1 cellular context compared by ENCODE assay signal in genomic region chr18:48942554-48943261, GRCh38.
TF ChIP-seq lines count a peak whose summit lies in the region.

No MANE protein-coding gene starts in this region.

TF ChIP-seq in HepG2, 621 proteins besides CTCF, POLR2A, EP300 and RAD21 (continued from another document and continues in another):
- TF ChIP-seq, protein P1, sequence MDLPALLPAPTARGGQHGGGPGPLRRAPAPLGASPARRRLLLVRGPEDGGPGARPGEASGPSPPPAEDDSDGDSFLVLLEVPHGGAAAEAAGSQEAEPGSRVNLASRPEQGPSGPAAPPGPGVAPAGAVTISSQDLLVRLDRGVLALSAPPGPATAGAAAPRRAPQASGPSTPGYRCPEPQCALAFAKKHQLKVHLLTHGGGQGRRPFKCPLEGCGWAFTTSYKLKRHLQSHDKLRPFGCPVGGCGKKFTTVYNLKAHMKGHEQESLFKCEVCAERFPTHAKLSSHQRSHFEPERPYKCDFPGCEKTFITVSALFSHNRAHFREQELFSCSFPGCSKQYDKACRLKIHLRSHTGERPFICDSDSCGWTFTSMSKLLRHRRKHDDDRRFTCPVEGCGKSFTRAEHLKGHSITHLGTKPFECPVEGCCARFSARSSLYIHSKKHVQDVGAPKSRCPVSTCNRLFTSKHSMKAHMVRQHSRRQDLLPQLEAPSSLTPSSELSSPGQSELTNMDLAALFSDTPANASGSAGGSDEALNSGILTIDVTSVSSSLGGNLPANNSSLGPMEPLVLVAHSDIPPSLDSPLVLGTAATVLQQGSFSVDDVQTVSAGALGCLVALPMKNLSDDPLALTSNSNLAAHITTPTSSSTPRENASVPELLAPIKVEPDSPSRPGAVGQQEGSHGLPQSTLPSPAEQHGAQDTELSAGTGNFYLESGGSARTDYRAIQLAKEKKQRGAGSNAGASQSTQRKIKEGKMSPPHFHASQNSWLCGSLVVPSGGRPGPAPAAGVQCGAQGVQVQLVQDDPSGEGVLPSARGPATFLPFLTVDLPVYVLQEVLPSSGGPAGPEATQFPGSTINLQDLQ (CRISPR knock-in tag; IDR thresholded peaks at IDR 0.05), result no peak
- peak; percentile 52; the same call in 1 of the 2 replicates for TF ChIP-seq KDM2A (CRISPR knock-in tag; IDR thresholded peaks at IDR 0.05; ENCODE audit: borderline replicate concordance, low read depth)
- TF ChIP-seq BCL6 (CRISPR knock-in tag; IDR thresholded peaks at IDR 0.05), result peak; percentile 85
- TF ChIP-seq WIZ (CRISPR knock-in tag; IDR thresholded peaks at IDR 0.05), result no peak
- TF ChIP-seq SMARCE1 (IDR thresholded peaks at IDR 0.05; ENCODE audit: borderline replicate concordance), result no peak
- no peak for TF ChIP-seq SMAD9 (CRISPR knock-in tag; IDR thresholded peaks at IDR 0.05)
- TF ChIP-seq ZNF558 (CRISPR knock-in tag; IDR thresholded peaks at IDR 0.05; ENCODE audit: borderline replicate concordance), result no peak
- TF ChIP-seq, protein P2, sequence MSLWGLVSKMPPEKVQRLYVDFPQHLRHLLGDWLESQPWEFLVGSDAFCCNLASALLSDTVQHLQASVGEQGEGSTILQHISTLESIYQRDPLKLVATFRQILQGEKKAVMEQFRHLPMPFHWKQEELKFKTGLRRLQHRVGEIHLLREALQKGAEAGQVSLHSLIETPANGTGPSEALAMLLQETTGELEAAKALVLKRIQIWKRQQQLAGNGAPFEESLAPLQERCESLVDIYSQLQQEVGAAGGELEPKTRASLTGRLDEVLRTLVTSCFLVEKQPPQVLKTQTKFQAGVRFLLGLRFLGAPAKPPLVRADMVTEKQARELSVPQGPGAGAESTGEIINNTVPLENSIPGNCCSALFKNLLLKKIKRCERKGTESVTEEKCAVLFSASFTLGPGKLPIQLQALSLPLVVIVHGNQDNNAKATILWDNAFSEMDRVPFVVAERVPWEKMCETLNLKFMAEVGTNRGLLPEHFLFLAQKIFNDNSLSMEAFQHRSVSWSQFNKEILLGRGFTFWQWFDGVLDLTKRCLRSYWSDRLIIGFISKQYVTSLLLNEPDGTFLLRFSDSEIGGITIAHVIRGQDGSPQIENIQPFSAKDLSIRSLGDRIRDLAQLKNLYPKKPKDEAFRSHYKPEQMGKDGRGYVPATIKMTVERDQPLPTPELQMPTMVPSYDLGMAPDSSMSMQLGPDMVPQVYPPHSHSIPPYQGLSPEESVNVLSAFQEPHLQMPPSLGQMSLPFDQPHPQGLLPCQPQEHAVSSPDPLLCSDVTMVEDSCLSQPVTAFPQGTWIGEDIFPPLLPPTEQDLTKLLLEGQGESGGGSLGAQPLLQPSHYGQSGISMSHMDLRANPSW (CRISPR knock-in tag; IDR thresholded peaks at IDR 0.05; ENCODE audit: borderline replicate concordance), result no peak
- TF ChIP-seq IKZF4 (CRISPR knock-in tag; IDR thresholded peaks at IDR 0.05; ENCODE audit: borderline replicate concordance, low read depth, not compliant biosample characterization), result no peak
- TF ChIP-seq PPARG (CRISPR knock-in tag; conservative IDR thresholded peaks at IDR 0.05), result peak; percentile 48; the same call in 1 of the 2 replicates
- peak; percentile 91 for TF ChIP-seq FOSL2 (CRISPR knock-in tag; IDR thresholded peaks at IDR 0.05)
- no peak for TF ChIP-seq MTA3 (CRISPR knock-in tag; IDR thresholded peaks at IDR 0.05)
- no peak for TF ChIP-seq FOXM1 (CRISPR knock-in tag; IDR thresholded peaks at IDR 0.05)
- TF ChIP-seq MTERF4 (CRISPR knock-in tag; IDR thresholded peaks at IDR 0.05), result no peak
- TF ChIP-seq, protein P3, sequence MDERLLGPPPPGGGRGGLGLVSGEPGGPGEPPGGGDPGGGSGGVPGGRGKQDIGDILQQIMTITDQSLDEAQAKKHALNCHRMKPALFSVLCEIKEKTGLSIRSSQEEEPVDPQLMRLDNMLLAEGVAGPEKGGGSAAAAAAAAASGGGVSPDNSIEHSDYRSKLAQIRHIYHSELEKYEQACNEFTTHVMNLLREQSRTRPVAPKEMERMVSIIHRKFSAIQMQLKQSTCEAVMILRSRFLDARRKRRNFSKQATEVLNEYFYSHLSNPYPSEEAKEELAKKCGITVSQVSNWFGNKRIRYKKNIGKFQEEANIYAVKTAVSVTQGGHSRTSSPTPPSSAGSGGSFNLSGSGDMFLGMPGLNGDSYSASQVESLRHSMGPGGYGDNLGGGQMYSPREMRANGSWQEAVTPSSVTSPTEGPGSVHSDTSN (CRISPR knock-in tag; IDR thresholded peaks at IDR 0.05), result no peak
- TF ChIP-seq, protein P4, sequence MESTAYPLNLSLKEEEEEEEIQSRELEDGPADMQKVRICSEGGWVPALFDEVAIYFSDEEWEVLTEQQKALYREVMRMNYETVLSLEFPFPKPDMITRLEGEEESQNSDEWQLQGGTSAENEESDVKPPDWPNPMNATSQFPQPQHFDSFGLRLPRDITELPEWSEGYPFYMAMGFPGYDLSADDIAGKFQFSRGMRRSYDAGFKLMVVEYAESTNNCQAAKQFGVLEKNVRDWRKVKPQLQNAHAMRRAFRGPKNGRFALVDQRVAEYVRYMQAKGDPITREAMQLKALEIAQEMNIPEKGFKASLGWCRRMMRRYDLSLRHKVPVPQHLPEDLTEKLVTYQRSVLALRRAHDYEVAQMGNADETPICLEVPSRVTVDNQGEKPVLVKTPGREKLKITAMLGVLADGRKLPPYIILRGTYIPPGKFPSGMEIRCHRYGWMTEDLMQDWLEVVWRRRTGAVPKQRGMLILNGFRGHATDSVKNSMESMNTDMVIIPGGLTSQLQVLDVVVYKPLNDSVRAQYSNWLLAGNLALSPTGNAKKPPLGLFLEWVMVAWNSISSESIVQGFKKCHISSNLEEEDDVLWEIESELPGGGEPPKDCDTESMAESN (CRISPR knock-in tag; conservative IDR thresholded peaks at IDR 0.05), result no peak
- TF ChIP-seq RFXAP (CRISPR knock-in tag; IDR thresholded peaks at IDR 0.05; ENCODE audit: borderline replicate concordance), result no peak
- TF ChIP-seq SRSF1 (optimal IDR thresholded peaks at IDR 0.05; ENCODE audit: low read depth, low read length), result no peak
- peak; percentile 21; the same call in 1 of the 2 replicates for TF ChIP-seq SIX4 (CRISPR knock-in tag; IDR thresholded peaks at IDR 0.05)
- TF ChIP-seq, protein P5, sequence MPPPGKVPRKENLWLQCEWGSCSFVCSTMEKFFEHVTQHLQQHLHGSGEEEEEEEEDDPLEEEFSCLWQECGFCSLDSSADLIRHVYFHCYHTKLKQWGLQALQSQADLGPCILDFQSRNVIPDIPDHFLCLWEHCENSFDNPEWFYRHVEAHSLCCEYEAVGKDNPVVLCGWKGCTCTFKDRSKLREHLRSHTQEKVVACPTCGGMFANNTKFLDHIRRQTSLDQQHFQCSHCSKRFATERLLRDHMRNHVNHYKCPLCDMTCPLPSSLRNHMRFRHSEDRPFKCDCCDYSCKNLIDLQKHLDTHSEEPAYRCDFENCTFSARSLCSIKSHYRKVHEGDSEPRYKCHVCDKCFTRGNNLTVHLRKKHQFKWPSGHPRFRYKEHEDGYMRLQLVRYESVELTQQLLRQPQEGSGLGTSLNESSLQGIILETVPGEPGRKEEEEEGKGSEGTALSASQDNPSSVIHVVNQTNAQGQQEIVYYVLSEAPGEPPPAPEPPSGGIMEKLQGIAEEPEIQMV (CRISPR knock-in tag; IDR thresholded peaks at IDR 0.05; ENCODE audit: low read depth), result no peak
- peak; percentile 42 for TF ChIP-seq ATF3 (CRISPR knock-in tag; IDR thresholded peaks at IDR 0.05)
- TF ChIP-seq SNAI1 (CRISPR knock-in tag; IDR thresholded peaks at IDR 0.05; ENCODE audit: borderline replicate concordance), result no peak
- TF ChIP-seq TCF7L2 (IDR thresholded peaks at IDR 0.05; ENCODE audit: low read depth, low read length), result no peak
- no peak for TF ChIP-seq ZBTB21 (CRISPR knock-in tag; IDR thresholded peaks at IDR 0.05)
- TF ChIP-seq NR2F1 (CRISPR knock-in tag; IDR thresholded peaks at IDR 0.05), result peak in 1 of 2 experiments; percentile 53; a peak in 2 of 4 replicates
- TF ChIP-seq, protein P6, sequence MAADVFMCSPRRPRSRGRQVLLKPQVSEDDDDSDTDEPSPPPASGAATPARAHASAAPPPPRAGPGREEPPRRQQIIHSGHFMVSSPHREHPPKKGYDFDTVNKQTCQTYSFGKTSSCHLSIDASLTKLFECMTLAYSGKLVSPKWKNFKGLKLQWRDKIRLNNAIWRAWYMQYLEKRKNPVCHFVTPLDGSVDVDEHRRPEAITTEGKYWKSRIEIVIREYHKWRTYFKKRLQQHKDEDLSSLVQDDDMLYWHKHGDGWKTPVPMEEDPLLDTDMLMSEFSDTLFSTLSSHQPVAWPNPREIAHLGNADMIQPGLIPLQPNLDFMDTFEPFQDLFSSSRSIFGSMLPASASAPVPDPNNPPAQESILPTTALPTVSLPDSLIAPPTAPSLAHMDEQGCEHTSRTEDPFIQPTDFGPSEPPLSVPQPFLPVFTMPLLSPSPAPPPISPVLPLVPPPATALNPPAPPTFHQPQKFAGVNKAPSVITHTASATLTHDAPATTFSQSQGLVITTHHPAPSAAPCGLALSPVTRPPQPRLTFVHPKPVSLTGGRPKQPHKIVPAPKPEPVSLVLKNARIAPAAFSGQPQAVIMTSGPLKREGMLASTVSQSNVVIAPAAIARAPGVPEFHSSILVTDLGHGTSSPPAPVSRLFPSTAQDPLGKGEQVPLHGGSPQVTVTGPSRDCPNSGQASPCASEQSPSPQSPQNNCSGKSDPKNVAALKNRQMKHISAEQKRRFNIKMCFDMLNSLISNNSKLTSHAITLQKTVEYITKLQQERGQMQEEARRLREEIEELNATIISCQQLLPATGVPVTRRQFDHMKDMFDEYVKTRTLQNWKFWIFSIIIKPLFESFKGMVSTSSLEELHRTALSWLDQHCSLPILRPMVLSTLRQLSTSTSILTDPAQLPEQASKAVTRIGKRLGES (CRISPR knock-in tag; IDR thresholded peaks at IDR 0.05; ENCODE audit: borderline replicate concordance), result no peak
- TF ChIP-seq ZNF607 (CRISPR knock-in tag; IDR thresholded peaks at IDR 0.05; ENCODE audit: borderline replicate concordance), result no peak
- TF ChIP-seq, protein P7, sequence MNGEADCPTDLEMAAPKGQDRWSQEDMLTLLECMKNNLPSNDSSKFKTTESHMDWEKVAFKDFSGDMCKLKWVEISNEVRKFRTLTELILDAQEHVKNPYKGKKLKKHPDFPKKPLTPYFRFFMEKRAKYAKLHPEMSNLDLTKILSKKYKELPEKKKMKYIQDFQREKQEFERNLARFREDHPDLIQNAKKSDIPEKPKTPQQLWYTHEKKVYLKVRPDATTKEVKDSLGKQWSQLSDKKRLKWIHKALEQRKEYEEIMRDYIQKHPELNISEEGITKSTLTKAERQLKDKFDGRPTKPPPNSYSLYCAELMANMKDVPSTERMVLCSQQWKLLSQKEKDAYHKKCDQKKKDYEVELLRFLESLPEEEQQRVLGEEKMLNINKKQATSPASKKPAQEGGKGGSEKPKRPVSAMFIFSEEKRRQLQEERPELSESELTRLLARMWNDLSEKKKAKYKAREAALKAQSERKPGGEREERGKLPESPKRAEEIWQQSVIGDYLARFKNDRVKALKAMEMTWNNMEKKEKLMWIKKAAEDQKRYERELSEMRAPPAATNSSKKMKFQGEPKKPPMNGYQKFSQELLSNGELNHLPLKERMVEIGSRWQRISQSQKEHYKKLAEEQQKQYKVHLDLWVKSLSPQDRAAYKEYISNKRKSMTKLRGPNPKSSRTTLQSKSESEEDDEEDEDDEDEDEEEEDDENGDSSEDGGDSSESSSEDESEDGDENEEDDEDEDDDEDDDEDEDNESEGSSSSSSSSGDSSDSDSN (CRISPR knock-in tag; IDR thresholded peaks at IDR 0.05), result no peak
- peak; percentile 70; the same call in 1 of the 2 replicates for TF ChIP-seq SOX5 (CRISPR knock-in tag; IDR thresholded peaks at IDR 0.05; ENCODE audit: borderline replicate concordance)
- no peak for TF ChIP-seq ZNF678 (CRISPR knock-in tag; IDR thresholded peaks at IDR 0.05)
- no peak; the same call in none of the 2 replicates for TF ChIP-seq MEIS2 (CRISPR knock-in tag; IDR thresholded peaks at IDR 0.05)
- no peak for TF ChIP-seq GFI1 (CRISPR knock-in tag; IDR thresholded peaks at IDR 0.05; ENCODE audit: borderline replicate concordance)
- TF ChIP-seq ZNF160 (CRISPR knock-in tag; IDR thresholded peaks at IDR 0.05), result no peak
- TF ChIP-seq CHD2 (IDR thresholded peaks at IDR 0.05; ENCODE audit: low read depth, low read length), result no peak
- no peak for TF ChIP-seq ZNF660 (CRISPR knock-in tag; IDR thresholded peaks at IDR 0.05; ENCODE audit: borderline replicate concordance, low read depth)
- TF ChIP-seq ZMYM3 (CRISPR knock-in tag; IDR thresholded peaks at IDR 0.05), result 0 out of 2 replicates have a peak, but pooled peaks have one; percentile 22
- no peak for TF ChIP-seq ZBTB1 (CRISPR knock-in tag; IDR thresholded peaks at IDR 0.05; ENCODE audit: borderline replicate concordance)
- no peak for TF ChIP-seq ZBTB39 (CRISPR knock-in tag; IDR thresholded peaks at IDR 0.05)
- TF ChIP-seq ZNF296 (CRISPR knock-in tag; conservative IDR thresholded peaks at IDR 0.05), result no peak
- TF ChIP-seq ZBTB8A (CRISPR knock-in tag; IDR thresholded peaks at IDR 0.05; ENCODE audit: borderline replicate concordance, low read depth), result no peak
- no peak for TF ChIP-seq ZNF282 (IDR thresholded peaks at IDR 0.05; ENCODE audit: partially characterized antibody)
- no peak for TF ChIP-seq GLMP (CRISPR knock-in tag; IDR thresholded peaks at IDR 0.05; ENCODE audit: borderline replicate concordance)
- no peak for TF ChIP-seq ZNF782 (CRISPR knock-in tag; IDR thresholded peaks at IDR 0.05; ENCODE audit: borderline replicate concordance)
